ENCODE assay signal across 8 cellular contexts in genomic region chr7:48035301-48035966, GRCh38. TPM values are rescaled to one million over a fixed set of nuclear protein-coding genes. Genes with fewer than 3 reads are reported as not detected.
DNase-seq lines count a peak whose midpoint lies in the region; ATAC-seq and TF ChIP-seq lines count a peak whose summit lies in the region.

Gene C7orf57, plus strand, starts transcription at chr7:48035543. Its CDS starts 766 bp downstream, at chr7:48036309.

- H3K9ac ChIP-seq in PC-3 (ENCODE audit: low read length): no peak within 1 kb of the TSS

- BruUV-seq in PC-3 (replicated peaks; lab: Mats Ljungman, UMichigan): no TSS peak

- peak within 1 kb of the TSS; percentile 100 for H3K4me2 ChIP-seq in PC-3 (ENCODE audit: low read length)

- peak within 1 kb of the TSS; percentile 40 to 81 for H3K27ac Mint-ChIP-seq in natural killer cell treated with Interleukin-12 subunit alpha and Interleukin-12 subunit beta and Interleukin-15 and Interleukin-18, amount 100 ng/mL, for 72 hours
- H3K27ac Mint-ChIP-seq in stimulated activated effector memory CD8-positive, alpha-beta T cell treated with anti-CD3 and anti-CD28 coated beads, Interleukin-12 subunit alpha, Interleukin-12 subunit beta, amount 100 ng/mL, for 72 hours: peak within 1 kb of the TSS; percentile 18

- POLR2A ChIA-PET in PC-3 (lab: Charles Lee; ENCODE audit: unreplicated experiment): no interaction called here

- H3F3A ChIP-seq in PC-3 (ENCODE audit: low read length, unreplicated experiment): no peaks in the 10 kb centered on the region

- H3K4me1 ChIP-seq in PC-3 (ENCODE audit: insufficient read depth, low read length): peaks cover 10% of the 10 kb centered on the region

- peaks cover 15 to 32% of the 10 kb centered on the region in 2 donors for H3K27me3 Mint-ChIP-seq in natural killer cell treated with Interleukin-12 subunit alpha and Interleukin-12 subunit beta and Interleukin-15 and Interleukin-18, amount 100 ng/mL, for 72 hours

- peak; percentile 95 for ATAC-seq in PC-3
- ATAC-seq in natural killer cell treated with Interleukin-12 subunit alpha and Interleukin-12 subunit beta and Interleukin-15 and Interleukin-18, amount 100 ng/mL, for 72 hours: peak; percentile 100
- peak; percentile 99 for ATAC-seq in stimulated activated effector memory CD8-positive, alpha-beta T cell treated with anti-CD3 and anti-CD28 coated beads, Interleukin-12 subunit alpha, Interleukin-12 subunit beta, amount 100 ng/mL, for 72 hours

- H3K4me3 ChIP-seq in PC-3 (ENCODE audit: low read length): peak within 1 kb of the TSS; percentile 74

- no peaks in the 10 kb centered on the region for H3K27me3 ChIP-seq in PC-3 (ENCODE audit: low read length)

- no peak within 1 kb of the TSS for H3K27ac ChIP-seq in PC-3 (ENCODE audit: low read length)

- H3K36me3 Mint-ChIP-seq in natural killer cell treated with Interleukin-12 subunit alpha and Interleukin-12 subunit beta and Interleukin-15 and Interleukin-18, amount 100 ng/mL, for 72 hours: no peaks in the 10 kb centered on the region
- peaks cover 12% of the 10 kb centered on the region for H3K36me3 Mint-ChIP-seq in stimulated activated effector memory CD8-positive, alpha-beta T cell treated with anti-CD3 and anti-CD28 coated beads, Interleukin-12 subunit alpha, Interleukin-12 subunit beta, amount 100 ng/mL, for 72 hours

- H3K36me3 ChIP-seq in PC-3 (ENCODE audit: low read depth, low read length): no peaks in the 10 kb centered on the region

- no peaks in the 10 kb centered on the region for H3K9me2 ChIP-seq in PC-3 (replicated peaks; ENCODE audit: low read length)

- peak within 1 kb of the TSS; percentile 90 for H3K4me3 Mint-ChIP-seq in natural killer cell treated with Interleukin-12 subunit alpha and Interleukin-12 subunit beta and Interleukin-15 and Interleukin-18, amount 100 ng/mL, for 72 hours
- H3K4me3 Mint-ChIP-seq in stimulated activated effector memory CD8-positive, alpha-beta T cell treated with anti-CD3 and anti-CD28 coated beads, Interleukin-12 subunit alpha, Interleukin-12 subunit beta, amount 100 ng/mL, for 72 hours: peak within 1 kb of the TSS; percentile 81

- CTCF ChIA-PET in PC-3 (lab: Charles Lee): no interaction called here

- no peaks in the 10 kb centered on the region for H3K9me3 Mint-ChIP-seq in natural killer cell treated with Interleukin-12 subunit alpha and Interleukin-12 subunit beta and Interleukin-15 and Interleukin-18, amount 100 ng/mL, for 72 hours
- H3K9me3 Mint-ChIP-seq in stimulated activated effector memory CD8-positive, alpha-beta T cell treated with anti-CD3 and anti-CD28 coated beads, Interleukin-12 subunit alpha, Interleukin-12 subunit beta, amount 100 ng/mL, for 72 hours: no peaks in the 10 kb centered on the region

- no peaks in the 10 kb centered on the region for H4K20me1 ChIP-seq in PC-3 (ENCODE audit: low read length)

- H3K9me3 ChIP-seq in PC-3 (ENCODE audit: low read length): no peaks in the 10 kb centered on the region

- H2AFZ ChIP-seq in PC-3 (ENCODE audit: low read length): peak within 1 kb of the TSS; percentile 97

- peaks cover 8 to 9% of the 10 kb centered on the region in 2 donors for H3K4me1 Mint-ChIP-seq in natural killer cell treated with Interleukin-12 subunit alpha and Interleukin-12 subunit beta and Interleukin-15 and Interleukin-18, amount 100 ng/mL, for 72 hours (ENCODE audit: low read depth in 2 of 2)
- peaks cover 15% of the 10 kb centered on the region for H3K4me1 Mint-ChIP-seq in stimulated activated effector memory CD8-positive, alpha-beta T cell treated with anti-CD3 and anti-CD28 coated beads, Interleukin-12 subunit alpha, Interleukin-12 subunit beta, amount 100 ng/mL, for 72 hours

- TF ChIP-seq CTCF in GM20000 (IDR thresholded peaks at IDR 0.05; ENCODE audit: extremely low read depth, missing control alignments): peak; percentile 32
- TF ChIP-seq CTCF in PC-3 (conservative IDR thresholded peaks at IDR 0.05; ENCODE audit: low read depth, low read length): no peak

- intact Hi-C loops in PC-3 (cut with micrococcal nuclease): loop anchor here (2.0 kb wide), 1 partner anchor 57 kb away; the partner anchor contains the start of gene HUS1

- DNase-seq in COLO829 (ENCODE audit: low spot score) (peak; percentile 95), GM20000 (ENCODE audit: low spot score) (peak; percentile 92), HK-2 (ENCODE audit: unreplicated experiment) (peak; percentile 91), PC-3 (peak; percentile 83), fibroblast of the conjunctiva (ENCODE audit: low read depth) (peak; percentile 46)
- peak; percentile 80 for DNase-seq in activated T-helper 9 cell treated with anti-CD3 and anti-CD28 coated beads, Interleukin-2, amount 50 U/mL, for 16 hours (ENCODE audit: low read depth)
- peak; percentile 94 for DNase-seq in natural killer cell treated with Interleukin-12 subunit alpha and Interleukin-12 subunit beta and Interleukin-15 and Interleukin-18, amount 100 ng/mL, for 72 hours (ENCODE audit: low spot score)
- peak; percentile 74 to 91 for DNase-seq in stimulated activated effector memory CD8-positive, alpha-beta T cell treated with anti-CD3 and anti-CD28 coated beads, Interleukin-12 subunit alpha, Interleukin-12 subunit beta, amount 100 ng/mL, for 72 hours (ENCODE audit: low spot score in 2 of 2)

- H3K79me2 ChIP-seq in PC-3 (ENCODE audit: low read length): no peaks in the 10 kb centered on the region

RNA-seq across cellular contexts. Expression of gene C7orf57, which starts in this region (rescaled TPM):
- 0.15 TPM in 1 of 2 replicates, not detected in the other for total RNA-seq in PC-3 (2014; rRNA removed)
- under 1 TPM; 0.56 to 0.57 TPM for total RNA-seq in natural killer cell treated with Interleukin-12 subunit alpha and Interleukin-12 subunit beta and Interleukin-15 and Interleukin-18, amount 100 ng/mL, for 72 hours

Comparison
In these comparisons a context has a peak if more than half of its experiments do, and no peak if none do; other contexts are left out.
1. Peak in DNase-seq, ATAC-seq, H3K4me3 ChIP-seq and H3K4me2 ChIP-seq in PC-3; RNA of the gene not detected or under 1 TPM.
2. Peak in DNase-seq and ATAC-seq in natural killer cell treated with Interleukin-12 subunit alpha and Interleukin-12 subunit beta and Interleukin-15 and Interleukin-18, amount 100 ng/mL, for 72 hours; RNA of the gene not detected or under 1 TPM.